5 cellular contexts compared by ENCODE assay signal in the genomic region with DNA sequence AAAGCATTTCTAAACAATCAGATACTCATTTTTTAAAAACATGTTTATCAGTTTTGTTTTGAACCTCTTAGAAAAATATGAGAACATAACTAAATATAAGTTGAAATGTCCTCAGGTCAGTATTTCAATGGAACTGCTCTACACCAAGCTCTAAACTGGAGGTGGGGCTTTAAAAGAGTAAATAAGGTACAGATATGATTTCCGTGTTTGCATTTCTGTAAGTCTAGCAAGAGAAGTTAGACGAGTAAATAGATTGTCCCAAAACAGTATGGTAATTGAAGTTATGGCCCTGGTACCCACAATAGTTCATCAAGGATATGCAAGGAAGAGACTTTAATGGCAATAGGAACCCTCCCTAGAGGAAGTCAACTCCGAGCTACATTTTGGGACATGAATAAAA.
"Had no signal": no experiment of that assay in that cellular context is flagged by ENCODE, and none has a peak within 500 bp of the region (broad histone marks: within the 10 kb centered on the region; RNA-seq: fewer than 3 reads in every experiment).

No MANE protein-coding gene starts in this region.

- H3K4me3 Mint-ChIP-seq: GM23338, H9 had no signal

- H3K27ac Mint-ChIP-seq: GM23338, H9 had no signal

- ATAC-seq: GM23338, K562 had no signal

- DNase-seq: H9, HCEC 1CT, IMR-90 had no signal

- H3K4me3 ChIP-seq: GM23338, K562 had no signal

- H3K9me3 Mint-ChIP-seq: GM23338, H9 had no signal

- H3K4me1 Mint-ChIP-seq: GM23338, H9 had no signal
